9 cellular contexts compared by ENCODE assay signal in the genomic region with DNA sequence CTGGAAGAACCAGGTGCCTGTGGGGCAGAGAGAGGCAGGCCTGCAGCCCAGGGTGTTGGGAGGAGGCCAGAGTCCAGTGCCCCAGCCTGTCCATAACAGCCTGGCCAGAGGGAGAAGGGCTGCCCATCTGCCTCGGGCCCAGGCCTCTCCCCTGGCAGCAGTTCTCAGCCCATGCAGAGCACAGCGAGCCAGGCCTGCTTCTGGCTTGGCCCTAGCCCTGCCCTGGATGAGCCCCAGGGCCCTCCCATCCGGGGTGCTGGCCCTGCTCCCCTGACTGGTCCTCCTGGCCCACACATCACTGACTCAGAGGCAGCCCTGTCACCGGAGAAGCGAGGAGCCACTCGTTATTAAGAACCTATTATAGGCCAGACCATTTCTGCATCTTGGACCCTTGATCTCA. TPM values are rescaled to one million over a fixed set of nuclear protein-coding genes. Genes with fewer than 3 reads are reported as not detected.
DNase-seq lines count a peak whose midpoint lies in the region; ATAC-seq and TF ChIP-seq lines count a peak whose summit lies in the region.
"Had no signal": no experiment of that assay in that cellular context is flagged by ENCODE, and none has a peak within 500 bp of the region (broad histone marks: within the 10 kb centered on the region; RNA-seq: fewer than 3 reads in every experiment).

No MANE protein-coding gene starts in this region.

- H3K4me3 ChIP-seq in ascending aorta (no peak overlapping the region), fibroblast of the aortic adventitia (ENCODE audit: low read depth, low read length) (no peak overlapping the region), osteoblast (ENCODE audit: insufficient read depth, low read length) (no peak overlapping the region)

- no peak overlapping the region for H2AFZ ChIP-seq in osteoblast (ENCODE audit: low read length)

- peaks cover 4% of the 10 kb centered on the region for H4K20me1 ChIP-seq in osteoblast (ENCODE audit: insufficient read depth, low read length)

- ATAC-seq in HG02973 (IDR thresholded peaks at IDR 0.05; ENCODE audit: unreplicated experiment): no peak
- no peak for ATAC-seq in HG03469 (IDR thresholded peaks at IDR 0.05; ENCODE audit: unreplicated experiment)

- POLR2A ChIA-PET in GM10248 (lab: Yijun Ruan, JAX): no interaction called here

- TF ChIP-seq CTCF in ascending aorta (IDR thresholded peaks at IDR 0.05): no peak
- no peak for TF ChIP-seq CTCF in fibroblast of the aortic adventitia (IDR thresholded peaks at IDR 0.05; ENCODE audit: insufficient read depth, low read length)
- TF ChIP-seq CTCF in osteoblast (IDR thresholded peaks at IDR 0.05; ENCODE audit: extremely low read depth, low read depth, low read length): no peak
- TF ChIP-seq CTCF in GM10248 (IDR thresholded peaks at IDR 0.05; ENCODE audit: control extremely low read depth, extremely low read depth, low read depth, missing control alignments): no peak

- H3K4me2 ChIP-seq in osteoblast (ENCODE audit: insufficient read depth, low read length): peak overlapping the region; percentile 26

- peak overlapping the region; percentile 53 to 74 for H3K27ac ChIP-seq in ascending aorta
- peak overlapping the region; percentile 30 for H3K27ac ChIP-seq in osteoblast (ENCODE audit: low read depth, low read length)

- peaks cover under 1 to 5% of the 10 kb centered on the region in 2 donors for H3K36me3 ChIP-seq in ascending aorta
- peaks cover 23% of the 10 kb centered on the region for H3K36me3 ChIP-seq in osteoblast (ENCODE audit: insufficient read depth, low read length)

- H3K4me1 ChIP-seq in ascending aorta (peaks cover 0 to 6% of the 10 kb centered on the region in 2 donors), osteoblast (ENCODE audit: insufficient read depth, low read length) (peaks cover 17% of the 10 kb centered on the region)

- H3K79me2 ChIP-seq in osteoblast (ENCODE audit: insufficient read depth, low read length): no peaks in the 10 kb centered on the region

- CTCF ChIA-PET in GM10248 (lab: Yijun Ruan, JAX): interaction anchor here (0.7 to 3.7 kb wide), 32 partner anchors 9 to 287 kb away, joined by 3 to 56 read pairs (median 5); partner anchors contain the start of gene MYRF

- DNase-seq in CD1c-positive myeloid dendritic cell (ENCODE audit: extremely low spot score) (peak; percentile 48), ascending aorta (ENCODE audit: low spot score in 2 of 2) (no peak), fibroblast of the aortic adventitia (ENCODE audit: low read depth) (peak; percentile 79), osteoblast (ENCODE audit: insufficient read length, low spot score, missing footprints) (peak; percentile 99), GM10248 (ENCODE audit: extremely low spot score) (no peak), NCI-H2081 treated with DMSO at 0.1 percent for 48 hours (lab: John Stamatoyannopoulos, UW) (no peak)

- H3K27me3 ChIP-seq in ascending aorta (no peaks in the 10 kb centered on the region), osteoblast (ENCODE audit: insufficient read depth, low read length) (no peaks in the 10 kb centered on the region)

- H3K9me3 ChIP-seq in ascending aorta (no peaks in the 10 kb centered on the region), osteoblast (ENCODE audit: low read depth, low read length) (no peaks in the 10 kb centered on the region)

- intact Hi-C loops in ascending aorta (cut with DNase I): loop anchor here (1.0 kb wide), 1 partner anchor 52 kb away; the partner anchor contains the start of gene DAGLA

RNA-seq across cellular contexts. Expression of gene MYRF, which starts 19.7 kb away (rescaled TPM):
- total RNA-seq in ascending aorta (not detected), fibroblast of the aortic adventitia (ENCODE audit: low replicate concordance) (0.16 and 0.18 TPM in 2 replicates), osteoblast (0.29 and 0.36 TPM in 2 replicates)

RNA-seq across cellular contexts. Expression of gene DAGLA, which starts 52.5 kb away (rescaled TPM):
- total RNA-seq in ascending aorta (5.3 TPM), fibroblast of the aortic adventitia (ENCODE audit: low replicate concordance) (1.1 and 4.2 TPM in 2 replicates), osteoblast (2.9 and 3.6 TPM in 2 replicates)
- total RNA-seq: B cell had no signal

RNA-seq across cellular contexts. Expression of gene TMEM258, which starts 59.7 kb away (rescaled TPM):
- total RNA-seq in ascending aorta: 26.4 TPM
- total RNA-seq in fibroblast of the aortic adventitia (ENCODE audit: low replicate concordance): 14.1 and 98.1 TPM in 2 replicates
- total RNA-seq in osteoblast: 63.3 and 81.9 TPM in 2 replicates

Comparison
In these comparisons a context has a peak if more than half of its experiments do, and no peak if none do; other contexts are left out.
1. DNase-seq: peak in CD1c-positive myeloid dendritic cell (single experiment), fibroblast of the aortic adventitia (single experiment) and osteoblast (single experiment); none in ascending aorta (0 of 2), GM10248 (single experiment) and NCI-H2081 treated with DMSO at 0.1 percent for 48 hours (single experiment).